In the genomic region with DNA sequence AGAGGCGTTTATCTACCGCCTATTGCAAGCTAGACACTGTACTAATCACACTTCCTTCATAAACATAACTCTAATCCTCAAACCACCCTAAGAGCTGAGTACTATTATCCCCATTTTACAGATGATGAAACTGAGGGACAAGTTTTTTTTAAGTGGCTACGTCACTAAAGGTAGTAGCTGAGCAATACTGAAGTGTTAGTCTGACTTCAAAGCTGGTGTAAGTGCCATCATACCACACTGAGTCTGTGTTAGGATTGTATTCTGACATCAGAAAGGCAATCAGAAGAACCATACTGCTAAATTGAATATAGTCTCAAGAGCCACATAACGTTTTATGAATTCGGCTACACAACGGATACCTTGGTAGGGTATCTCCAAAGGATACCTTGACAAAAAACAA, we compare ENCODE assay signal across 8 cellular contexts. TPM values are rescaled to one million over a fixed set of nuclear protein-coding genes. Genes with fewer than 3 reads are reported as not detected.
A peak's percentile ranks its signal among the peaks of the same experiment; 100 is the strongest.
DNase-seq lines count a peak whose midpoint lies in the region; ATAC-seq and TF ChIP-seq lines count a peak whose summit lies in the region.

No MANE protein-coding gene starts in this region.

- no peaks in the 10 kb centered on the region for H3K9me2 ChIP-seq in hepatocyte (replicated peaks; ENCODE audit: insufficient read depth)

- no peak for TF ChIP-seq EP300 in suprapubic skin (IDR thresholded peaks at IDR 0.05)

- peaks cover 73% of the 10 kb centered on the region for H3K79me2 ChIP-seq in hepatocyte

- peaks cover 56% of the 10 kb centered on the region for H4K20me1 ChIP-seq in hepatocyte (ENCODE audit: insufficient read depth, poor library complexity, severe bottlenecking)

- H3K9me3 ChIP-seq in hepatocyte (ENCODE audit: low read depth) (no peaks in the 10 kb centered on the region), suprapubic skin (no peaks in the 10 kb centered on the region)

- H3K27ac ChIP-seq in hepatocyte (peak overlapping the region; percentile 100), suprapubic skin (no peak overlapping the region)

- no peaks in the 10 kb centered on the region for H3K27me3 Mint-ChIP-seq in activated CD8-positive, alpha-beta memory T cell treated with anti-CD3 and anti-CD28 coated beads, Interleukin-2, amount 10 ng/mL, durations not matched to agents 7 days and 5 days

- WGBS in hepatocyte (ENCODE audit: low lambda C conversion rate, missing lambda C conversion rate): 72% methylated on average over 6 of the region's 6 CpGs
- 71% methylated on average over 6 of the region's 6 CpGs for WGBS in suprapubic skin

- H3K4me2 ChIP-seq in hepatocyte: peak overlapping the region; percentile 88

- CTCF ChIA-PET in activated CD8-positive, alpha-beta memory T cell treated with anti-CD3 and anti-CD28 coated beads, Interleukin-2, amount 10 ng/mL, durations not matched to agents 7 days and 5 days (lab: Charles Lee): interaction anchor here (0.8 to 1.9 kb wide), 5 partner anchors 19 to 143 kb away, joined by 3 to 7 read pairs (median 3); no protein-coding TSS in a partner anchor

- no peak overlapping the region for H2AFZ ChIP-seq in hepatocyte

- peaks cover 9% of the 10 kb centered on the region for H3K36me3 Mint-ChIP-seq in activated CD8-positive, alpha-beta memory T cell treated with anti-CD3 and anti-CD28 coated beads, Interleukin-2, amount 10 ng/mL, durations not matched to agents 7 days and 5 days

- H3K4me1 Mint-ChIP-seq in activated CD8-positive, alpha-beta memory T cell treated with anti-CD3 and anti-CD28 coated beads, Interleukin-2, amount 10 ng/mL, durations not matched to agents 7 days and 5 days: peaks cover 38% of the 10 kb centered on the region

- H3K36me3 ChIP-seq in hepatocyte (replicated peaks; ENCODE audit: insufficient read depth, low read depth): no peaks in the 10 kb centered on the region
- no peaks in the 10 kb centered on the region for H3K36me3 ChIP-seq in suprapubic skin

- TF ChIP-seq CTCF in WI38 (IDR thresholded peaks at IDR 0.05; ENCODE audit: low read depth, low read length) (no peak), hepatocyte (IDR thresholded peaks at IDR 0.05; ENCODE audit: poor library complexity) (no peak), suprapubic skin (IDR thresholded peaks at IDR 0.05) (no peak)

- peak overlapping the region; percentile 99 for H3K4me3 Mint-ChIP-seq in activated CD8-positive, alpha-beta memory T cell treated with anti-CD3 and anti-CD28 coated beads, Interleukin-2, amount 10 ng/mL, durations not matched to agents 7 days and 5 days

- H3K27ac Mint-ChIP-seq in activated CD8-positive, alpha-beta memory T cell treated with anti-CD3 and anti-CD28 coated beads, Interleukin-2, amount 10 ng/mL, durations not matched to agents 7 days and 5 days: peak overlapping the region; percentile 99

- no peaks in the 10 kb centered on the region for H3K9me3 Mint-ChIP-seq in activated CD8-positive, alpha-beta memory T cell treated with anti-CD3 and anti-CD28 coated beads, Interleukin-2, amount 10 ng/mL, durations not matched to agents 7 days and 5 days (ENCODE audit: low read depth)

- peak overlapping the region; percentile 90 for H3K4me3 ChIP-seq in WI38 (ENCODE audit: low read depth, low read length)
- peak overlapping the region; percentile 70 for H3K4me3 ChIP-seq in hepatocyte
- H3K4me3 ChIP-seq in suprapubic skin: peak overlapping the region; percentile 94

- no peak for ATAC-seq in activated CD8-positive, alpha-beta memory T cell treated with anti-CD3 and anti-CD28 coated beads, Interleukin-2, amount 10 ng/mL, durations not matched to agents 7 days and 5 days

- H3K27me3 ChIP-seq in hepatocyte: no peaks in the 10 kb centered on the region
- no peaks in the 10 kb centered on the region for H3K27me3 ChIP-seq in suprapubic skin

- TF ChIP-seq POLR2A in suprapubic skin (IDR thresholded peaks at IDR 0.05): no peak

- H3K4me1 ChIP-seq in hepatocyte (ENCODE audit: insufficient read depth) (peaks cover 31% of the 10 kb centered on the region), suprapubic skin (peaks cover 34% of the 10 kb centered on the region)

- DNase-seq in activated CD8-positive, alpha-beta memory T cell treated with anti-CD3 and anti-CD28 coated beads, Interleukin-2, amount 10 ng/mL, durations not matched to agents 7 days and 5 days: no peak
- no peak for DNase-seq in activated CD8-positive, alpha-beta memory T cell treated with anti-CD3 and anti-CD28 coated beads, Interleukin-2, amount 50 U/mL, for 4 hours
- DNase-seq in hepatocyte (ENCODE audit: low spot score): no peak
- DNase-seq in suprapubic skin (ENCODE audit: low spot score in 2 of 2): no peak
- no peak for DNase-seq in islet precursor cell
- no peak for DNase-seq in cortex of kidney (lab: John Stamatoyannopoulos, UW)
- DNase-seq in 8988T: no peak

RNA-seq across cellular contexts. Expression of gene TP53BP2, which starts 1.8 kb away (rescaled TPM):
- total RNA-seq in activated CD8-positive, alpha-beta memory T cell treated with anti-CD3 and anti-CD28 coated beads, Interleukin-2, amount 10 ng/mL, durations not matched to agents 7 days and 5 days: 10 to 100 TPM; 35.8 to 39.6 TPM
- total RNA-seq in hepatocyte: 53.0 and 57.8 TPM in 2 replicates
- polyA plus RNA-seq in hepatocyte: 27.5 and 31.6 TPM in 2 replicates
- 10 to 100 TPM; 33.2 to 80.5 (median 55.8) TPM for total RNA-seq in suprapubic skin
